Comparison of ENCODE assay signal across 8 cellular contexts in the genomic region with DNA sequence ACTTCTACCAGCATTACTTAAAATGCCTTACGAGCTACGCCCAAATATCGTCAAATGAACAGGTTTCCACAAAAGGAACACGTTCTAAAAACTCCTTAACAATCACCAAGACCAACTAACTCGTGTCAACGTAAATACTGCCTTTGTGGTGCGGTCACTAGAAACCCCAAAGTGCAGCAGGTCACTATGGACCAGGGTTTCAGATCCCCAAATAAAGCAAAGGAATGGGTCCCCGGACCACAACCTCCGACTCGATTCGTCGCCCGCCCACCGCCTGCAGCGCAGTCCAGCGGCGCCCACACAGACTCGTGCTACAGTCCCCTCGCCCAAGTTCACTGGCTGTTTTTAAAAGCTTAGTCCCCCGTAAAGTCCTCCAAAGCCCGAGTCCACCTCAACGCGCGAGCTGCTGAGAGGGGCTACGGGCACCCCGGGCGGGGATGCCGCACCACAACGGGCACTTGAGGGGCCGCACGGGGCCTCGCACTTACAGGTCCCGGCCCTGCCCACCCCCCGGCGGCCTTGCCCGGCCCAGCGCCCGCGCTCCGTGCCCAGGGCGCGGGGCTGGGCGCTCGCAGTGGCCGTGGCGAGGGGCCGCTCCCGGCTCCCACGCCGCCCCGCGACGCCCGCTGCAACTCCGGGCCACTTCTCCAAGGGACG. TPM values are rescaled to one million over a fixed set of nuclear protein-coding genes. Genes with fewer than 3 reads are reported as not detected.
DNase-seq lines count a peak whose midpoint lies in the region; ATAC-seq and TF ChIP-seq lines count a peak whose summit lies in the region.

No MANE protein-coding gene starts in this region.

- H3K36me3 ChIP-seq in WERI-Rb-1 (no peaks in the 10 kb centered on the region), trophoblast cell (ENCODE audit: control insufficient read depth in 1 of 2, insufficient read depth in 2 of 2, low read length in 2 of 2) (no peaks in the 10 kb centered on the region)

- H3K4me1 Mint-ChIP-seq in glutamatergic neuron (ENCODE audit: low read depth, unreplicated experiment): peaks cover 2% of the 10 kb centered on the region

- no peak overlapping the region for H3K27ac Mint-ChIP-seq in glutamatergic neuron (ENCODE audit: unreplicated experiment)

- ATAC-seq in GM19452 (IDR thresholded peaks at IDR 0.05; ENCODE audit: unreplicated experiment) (no peak), HG03442 (IDR thresholded peaks at IDR 0.05; ENCODE audit: unreplicated experiment) (no peak)

- WGBS in trophoblast cell (ENCODE audit: extremely low coverage, insufficient coverage, insufficient read length): no CpG with 5 or more reads among the region's 56 CpGs

- peak overlapping the region; percentile 77 for H3K18ac ChIP-seq in trophoblast cell (ENCODE audit: low read length)

- no peak for TF ChIP-seq CTCF in WERI-Rb-1 (IDR thresholded peaks at IDR 0.05; ENCODE audit: low read depth, low read length)
- TF ChIP-seq CTCF in glutamatergic neuron (IDR thresholded peaks at IDR 0.05; ENCODE audit: partially characterized antibody, unreplicated experiment): no peak

- peak overlapping the region; percentile 48 for H3K14ac ChIP-seq in trophoblast cell (ENCODE audit: low read length)

- peak overlapping the region; percentile 43 for H4K91ac ChIP-seq in trophoblast cell (ENCODE audit: low read depth, low read length)

- H2AK5ac ChIP-seq in trophoblast cell (ENCODE audit: low read length): no peak overlapping the region

- peak overlapping the region; percentile 35 for H3K9ac ChIP-seq in trophoblast cell (ENCODE audit: low read length)

- H4K8ac ChIP-seq in trophoblast cell (ENCODE audit: low read depth, low read length): peak overlapping the region; percentile 29

- H3K9me3 ChIP-seq in WERI-Rb-1 (ENCODE audit: severe bottlenecking) (no peaks in the 10 kb centered on the region), trophoblast cell (ENCODE audit: insufficient read depth, low read depth, low read length) (no peaks in the 10 kb centered on the region)

- peak overlapping the region; percentile 40 for H2BK5ac ChIP-seq in trophoblast cell (ENCODE audit: low read depth, low read length, poor library complexity)

- peak overlapping the region; percentile 93 for H3K4me2 ChIP-seq in trophoblast cell (ENCODE audit: low read length)

- peak overlapping the region; percentile 94 for H3K4me3 Mint-ChIP-seq in glutamatergic neuron (ENCODE audit: unreplicated experiment)

- peaks cover 18% of the 10 kb centered on the region for H3K79me1 ChIP-seq in trophoblast cell (ENCODE audit: low read length)

- no peaks in the 10 kb centered on the region for H3K36me3 Mint-ChIP-seq in glutamatergic neuron (ENCODE audit: unreplicated experiment)

- peaks cover 15% of the 10 kb centered on the region for H3K9me3 Mint-ChIP-seq in glutamatergic neuron (ENCODE audit: unreplicated experiment)

- no peak overlapping the region for H3K23ac ChIP-seq in trophoblast cell (ENCODE audit: low read length)

- H3K27ac ChIP-seq in WERI-Rb-1: no peak overlapping the region
- H3K27ac ChIP-seq in trophoblast cell (ENCODE audit: low read depth, low read length): no peak overlapping the region

- H3K4me1 ChIP-seq in trophoblast cell (ENCODE audit: control insufficient read depth in 1 of 2, insufficient read depth in 2 of 2, low read length in 2 of 2): peaks cover 0 to 3% of the 10 kb centered on the region in 2 experiments

- peaks cover 6% of the 10 kb centered on the region for H3K79me2 ChIP-seq in trophoblast cell (ENCODE audit: control insufficient read depth, insufficient read depth, low read length, poor library complexity)

- H3K27me3 Mint-ChIP-seq in glutamatergic neuron (ENCODE audit: unreplicated experiment): peaks cover 22% of the 10 kb centered on the region

- peak overlapping the region; percentile 70 for H4K12ac ChIP-seq in trophoblast cell (ENCODE audit: low read depth, low read length)

- H3K4me3 ChIP-seq in WERI-Rb-1 (ENCODE audit: low read depth, low read length): peak overlapping the region; percentile 75; the same call in 1 of the 2 replicates
- peak overlapping the region; percentile 75 for H3K4me3 ChIP-seq in trophoblast cell (ENCODE audit: low read depth, low read length)

- H3K27me3 ChIP-seq in WERI-Rb-1 (ENCODE audit: insufficient read depth, low read depth, severe bottlenecking) (no peaks in the 10 kb centered on the region), trophoblast cell (ENCODE audit: insufficient read depth, low read length) (peaks cover 4% of the 10 kb centered on the region)

- peak; percentile 14 for DNase-seq in NCI-H2171 treated with DMSO at 0.1 percent for 48 hours (lab: John Stamatoyannopoulos, UW)
- DNase-seq in NCI-H2171 (lab: John Stamatoyannopoulos, UW): no peak
- no peak for DNase-seq in WERI-Rb-1
- peak; percentile 61 for DNase-seq in glutamatergic neuron
- no peak for DNase-seq in trophoblast cell
- DNase-seq in RPMI8226: no peak

- H2BK12ac ChIP-seq in trophoblast cell (ENCODE audit: low read length): peak overlapping the region; percentile 13

- peak overlapping the region; percentile 11 for H2BK120ac ChIP-seq in trophoblast cell (ENCODE audit: insufficient read depth, low read length, poor library complexity)

- peak overlapping the region; percentile 52 for H3K4ac ChIP-seq in trophoblast cell (ENCODE audit: low read depth, low read length)

- H2AFZ ChIP-seq in trophoblast cell (ENCODE audit: insufficient read depth, low read length, poor library complexity): peak overlapping the region; percentile 81

RNA-seq across cellular contexts. Expression of gene NFIB, which starts 1.1 kb away (rescaled TPM):
- 1.5 TPM for total RNA-seq in glutamatergic neuron (ENCODE audit: unreplicated experiment)
- polyA plus RNA-seq in trophoblast cell (2013): 0.96 and 1.2 TPM in 2 replicates

Comparison
In these comparisons a context has a peak if more than half of its experiments do, and no peak if none do; other contexts are left out.
1. DNase-seq: peak in NCI-H2171 treated with DMSO at 0.1 percent for 48 hours (single experiment) and glutamatergic neuron (single experiment); none in NCI-H2171 (single experiment), WERI-Rb-1 (single experiment), trophoblast cell (0 of 2) and RPMI8226 (single experiment).